ENCODE assay signal across 8 cellular contexts in genomic region chr17:82351713-82352488, GRCh38. TPM values are rescaled to one million over a fixed set of nuclear protein-coding genes. Genes with fewer than 3 reads are reported as not detected.
A peak's percentile ranks its signal among the peaks of the same experiment; 100 is the strongest.
DNase-seq lines count a peak whose midpoint lies in the region; ATAC-seq lines count a peak whose summit lies in the region.

No MANE protein-coding gene starts in this region.

- intact Hi-C loops in right cardiac atrium (cut with DNase I) (loop anchor here (1.0 to 10.0 kb wide), 5 partner anchors 62 to 423 kb away; partner anchors contain the start of genes HEXD (in 2 of the 4) and OGFOD3 (in 2 of the 4)), sciatic nerve (cut with DNase I) (loop anchor here (2.0 kb wide), 1 partner anchor 63 kb away; no protein-coding TSS in a partner anchor)

- H3K36me3 ChIP-seq in BLaER1: no peaks in the 10 kb centered on the region

- H3K4me2 ChIP-seq in BLaER1: peak overlapping the region; percentile 94

- DNase-seq in NCI-H1436 treated with DMSO at 0.1 percent for 48 hours (lab: John Stamatoyannopoulos, UW) (peak; percentile 51), T-helper 2 cell (peak; percentile 45 to 80 (median 70)), amygdala (lab: John Stamatoyannopoulos, UW) (peak in 54 of 56 donors; percentile 5 to 90 (median 57)), right cardiac atrium (peak; percentile 85 to 93 (median 86)), sciatic nerve (ENCODE audit: low spot score) (peak; percentile 90), HPDE6-E6E7 (ENCODE audit: extremely low spot score) (no peak)

- no peaks in the 10 kb centered on the region; the same call in 1 of the 2 replicates for H4K20me1 ChIP-seq in BLaER1

- peak overlapping the region; percentile 81 for H3K9ac ChIP-seq in BLaER1

- H3K27ac ChIP-seq in BLaER1 (peak overlapping the region; percentile 96), right cardiac atrium (ENCODE audit: low read length) (no peak overlapping the region)

- WGBS in right cardiac atrium: 40% methylated on average over 26 of the region's 26 CpGs

- peaks cover 82% of the 10 kb centered on the region for H3K4me1 ChIP-seq in BLaER1
- no peaks in the 10 kb centered on the region for H3K4me1 ChIP-seq in right cardiac atrium (ENCODE audit: control insufficient read depth, insufficient read depth, low read length)

- H3K9me3 ChIP-seq in BLaER1 (no peaks in the 10 kb centered on the region), right cardiac atrium (ENCODE audit: control insufficient read depth, low read length) (no peaks in the 10 kb centered on the region)

- H3K4me3 ChIP-seq in BLaER1 (no peak overlapping the region), right cardiac atrium (ENCODE audit: low read length) (no peak overlapping the region)

- H3K27me3 ChIP-seq in BLaER1: no peaks in the 10 kb centered on the region
- H3K27me3 ChIP-seq in right cardiac atrium (ENCODE audit: control insufficient read depth, insufficient read depth): no peaks in the 10 kb centered on the region

- peak; percentile 46 for ATAC-seq in GM21381 (IDR thresholded peaks at IDR 0.05; ENCODE audit: unreplicated experiment)
- peak; percentile 72 to 87 for ATAC-seq in right cardiac atrium
- ATAC-seq in sciatic nerve: peak; percentile 79

RNA-seq across cellular contexts. Expression of gene TEX19, which starts 7.1 kb away (rescaled TPM):
- total RNA-seq in right cardiac atrium: not detected
- not detected for polyA plus RNA-seq in right cardiac atrium
- not detected for total RNA-seq in sciatic nerve

RNA-seq across cellular contexts. Expression of gene SECTM1, which starts 18.3 kb away (rescaled TPM):
- total RNA-seq in right cardiac atrium: 1 to 10 TPM; 2.8 to 5.7 (median 3.3) TPM
- polyA plus RNA-seq in right cardiac atrium: 2.5 TPM
- 22.2 TPM for total RNA-seq in sciatic nerve

RNA-seq across cellular contexts. Expression of gene UTS2R, which starts 19.7 kb away (rescaled TPM):
- total RNA-seq in right cardiac atrium (1 to 10 TPM; 2.3 to 7.5 (median 4.6) TPM), sciatic nerve (not detected)
- polyA plus RNA-seq in right cardiac atrium: 1.0 TPM

RNA-seq across cellular contexts. Expression of gene CD7, which starts 34.5 kb away (rescaled TPM):
- total RNA-seq in right cardiac atrium (1 to 10 TPM in 2 of 4 donors, under 1 TPM in 2; 0.31 to 1.4 (median 0.80) TPM), sciatic nerve (2.5 TPM)
- polyA plus RNA-seq in right cardiac atrium: 0.45 TPM
